ENCODE assay signal across 17 cellular contexts in the genomic region with DNA sequence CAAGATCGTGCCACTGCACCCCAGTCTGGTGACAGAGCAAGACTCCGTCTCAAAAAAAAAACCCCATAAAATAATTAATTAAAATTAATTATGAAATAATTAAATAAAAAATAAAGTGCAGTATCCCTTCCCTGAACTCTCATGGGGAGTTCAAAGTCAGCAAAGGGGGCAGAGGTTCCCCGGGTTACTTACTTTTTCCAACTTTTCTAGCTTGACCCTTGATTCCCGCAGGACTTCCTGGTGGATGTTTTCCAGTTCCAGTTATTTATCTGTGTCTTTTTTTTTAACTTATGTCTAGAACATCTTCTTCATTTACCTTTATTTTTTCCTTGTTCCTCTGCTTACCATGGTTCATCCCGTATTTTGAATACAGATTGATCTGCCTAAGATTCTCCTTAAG.
DNase-seq lines count a peak whose midpoint lies in the region; ATAC-seq and TF ChIP-seq lines count a peak whose summit lies in the region.
"Had no signal": no experiment of that assay in that cellular context is flagged by ENCODE, and none has a peak within 500 bp of the region (broad histone marks: within the 10 kb centered on the region; RNA-seq: fewer than 3 reads in every experiment).

No MANE protein-coding gene starts in this region.

- no peaks in the 10 kb centered on the region for H3K9me2 ChIP-seq in HCT116 (ENCODE audit: insufficient read depth)

- CTCF ChIA-PET in HCT116 (lab: Charles Lee), result interaction anchor here (1.4 to 3.3 kb wide), 3 partner anchors 59 to 266 kb away, joined by 6 to 30 read pairs (median 8); no protein-coding TSS in a partner anchor

- H3K27ac ChIP-seq in left ventricle myocardium inferior (replicated peaks), result peak overlapping the region; percentile 64
- H3K27ac ChIP-seq in ACC112 (ENCODE audit: low read depth, low read length), result peak overlapping the region; percentile 31; the same call in 1 of the 2 replicates
- no peak overlapping the region for H3K27ac ChIP-seq in HCT116 (ENCODE audit: low read depth, low read length)
- no peak overlapping the region for H3K27ac ChIP-seq in osteoblast (ENCODE audit: low read depth, low read length)
- H3K27ac ChIP-seq: BLaER1, C4-2B had no signal

- DNase-seq in left ventricle myocardium inferior, result no peak
- no peak for DNase-seq in Right ventricle myocardium inferior (ENCODE audit: missing footprints)
- no peak for DNase-seq in HCT116 (ENCODE audit: low read depth, low spot score)
- DNase-seq in osteoblast (ENCODE audit: insufficient read length, low spot score, missing footprints), result peak; percentile 27
- no peak for DNase-seq in NCI-H2107 (lab: John Stamatoyannopoulos, UW)
- DNase-seq: Caco-2; CD4-positive, CD25-positive, alpha-beta regulatory T cell; CD8-positive, alpha-beta T cell; DMS153; DND-41; H9; HFFc6 had no signal

- no TSS peak for BruUV-seq in HCT116 (replicated peaks; lab: Mats Ljungman, UMichigan)

- H3K9ac ChIP-seq in HCT116 (ENCODE audit: low read length), result no peak overlapping the region
- H3K9ac ChIP-seq: BLaER1 had no signal

- no peak overlapping the region for H3K4me3 ChIP-seq in left ventricle myocardium inferior
- H3K4me3 ChIP-seq in ACC112 (ENCODE audit: low read depth, low read length), result no peak overlapping the region
- no peak overlapping the region for H3K4me3 ChIP-seq in HCT116 (replicated peaks in 1 of 2; ENCODE audit: low read depth in 1 of 2, low read length in 2 of 2)
- H3K4me3 ChIP-seq in osteoblast (ENCODE audit: insufficient read depth, low read length), result no peak overlapping the region
- H3K4me3 ChIP-seq: BLaER1, GM23338 had no signal

- no peaks in the 10 kb centered on the region for H3K79me2 ChIP-seq in ACC112 (ENCODE audit: control insufficient read depth, insufficient read depth, low read length, unreplicated experiment)
- no peaks in the 10 kb centered on the region for H3K79me2 ChIP-seq in HCT116 (ENCODE audit: insufficient read depth, low read length)
- no peaks in the 10 kb centered on the region for H3K79me2 ChIP-seq in osteoblast (ENCODE audit: insufficient read depth, low read length)

- intact Hi-C loops in left ventricle myocardium inferior (cut with micrococcal nuclease) (loop anchor here (2.0 kb wide), 1 partner anchor 265 kb away; no protein-coding TSS in a partner anchor), Right ventricle myocardium inferior (cut with DNase I) (loop anchor here (5.0 to 10.0 kb wide), 3 partner anchors 113 to 195 kb away; partner anchors contain the start of gene EPS8), HCT116 (cut with micrococcal nuclease) (loop anchor here (5.0 kb wide), 1 partner anchor 95 kb away; no protein-coding TSS in a partner anchor)

- no peaks in the 10 kb centered on the region for H3K36me3 ChIP-seq in left ventricle myocardium inferior
- H3K36me3 ChIP-seq in ACC112 (ENCODE audit: insufficient read depth, low read length), result no peaks in the 10 kb centered on the region
- H3K36me3 ChIP-seq in HCT116 (ENCODE audit: control insufficient read depth in 1 of 2, insufficient read depth in 2 of 2, low read length in 2 of 2), result no peaks in the 10 kb centered on the region
- no peaks in the 10 kb centered on the region for H3K36me3 ChIP-seq in osteoblast (ENCODE audit: insufficient read depth, low read length)
- H3K36me3 ChIP-seq: BLaER1 had no signal

- no peak for ATAC-seq in Right ventricle myocardium inferior
- no peak for ATAC-seq in HCT116
- ATAC-seq in GM21717 (IDR thresholded peaks at IDR 0.05; ENCODE audit: unreplicated experiment), result no peak
- ATAC-seq: CD8-positive, alpha-beta T cell; GM23338 had no signal

- TF ChIP-seq RAD21 in HCT116 (IDR thresholded peaks at IDR 0.05; ENCODE audit: low read depth), result no peak

- no peak for TF ChIP-seq POLR2A in HCT116 (IDR thresholded peaks at IDR 0.05; ENCODE audit: borderline replicate concordance, extremely low read depth, insufficient read depth, insufficient read length)

- RAD21 ChIA-PET in HCT116 (lab: Charles Lee; ENCODE audit: low non-redundant PET in 1 of 2, low total read pairs in 2 of 2, uncharacterized antibody in 2 of 2, unreplicated experiment in 2 of 2), result interaction anchor here (0.6 to 0.7 kb wide), 2 partner anchors 264 to 265 kb away, joined by 3 read pairs; no protein-coding TSS in a partner anchor

- TF ChIP-seq CTCF in left ventricle myocardium inferior (IDR thresholded peaks at IDR 0.05; ENCODE audit: borderline replicate concordance) (no peak), HCT116 (IDR thresholded peaks at IDR 0.05 in 2 of 3, conservative IDR thresholded peaks at IDR 0.05 in 1 of 3; ENCODE audit: borderline replicate concordance in 1 of 3, insufficient read depth in 1 of 3, low read depth in 2 of 3, low read length in 2 of 3) (no peak), osteoblast (IDR thresholded peaks at IDR 0.05; ENCODE audit: extremely low read depth, low read depth, low read length) (no peak)

- no peak overlapping the region for H3K4me2 ChIP-seq in HCT116 (ENCODE audit: low read length)
- no peak overlapping the region for H3K4me2 ChIP-seq in osteoblast (ENCODE audit: insufficient read depth, low read length)
- H3K4me2 ChIP-seq: BLaER1, GM23338 had no signal

- POLR2A ChIA-PET in HCT116 (lab: Charles Lee), result interaction anchor here (0.7 to 1.0 kb wide), 2 partner anchors 43 to 97 kb away, joined by 3 to 5 read pairs; no protein-coding TSS in a partner anchor

- H3K4me1 ChIP-seq in left ventricle myocardium inferior, result peaks cover 22% of the 10 kb centered on the region
- H3K4me1 ChIP-seq in ACC112 (ENCODE audit: control insufficient read depth, insufficient read depth, low read length, unreplicated experiment), result peaks cover 28% of the 10 kb centered on the region
- peaks cover 3 to 10% of the 10 kb centered on the region in 2 experiments; a peak in 3 of 4 replicates for H3K4me1 ChIP-seq in HCT116 (ENCODE audit: control insufficient read depth in 1 of 2, insufficient read depth in 2 of 2, low read length in 2 of 2)
- peaks cover 5% of the 10 kb centered on the region for H3K4me1 ChIP-seq in osteoblast (ENCODE audit: insufficient read depth, low read length)
- H3K4me1 ChIP-seq: BLaER1, Caco-2 had no signal

- H4K20me1 ChIP-seq in HCT116 (ENCODE audit: insufficient read depth), result no peaks in the 10 kb centered on the region
- no peaks in the 10 kb centered on the region for H4K20me1 ChIP-seq in osteoblast (ENCODE audit: insufficient read depth, low read length)
- H4K20me1 ChIP-seq: BLaER1 had no signal

- H3K9me3 ChIP-seq in left ventricle myocardium inferior (replicated peaks), result no peaks in the 10 kb centered on the region
- H3K9me3 ChIP-seq in HCT116 (ENCODE audit: control insufficient read depth in 1 of 2, insufficient read depth in 1 of 2, low read depth in 1 of 2, low read length in 2 of 2), result no peaks in the 10 kb centered on the region
- no peaks in the 10 kb centered on the region for H3K9me3 ChIP-seq in osteoblast (ENCODE audit: low read depth, low read length)
- H3K9me3 ChIP-seq: BLaER1, Caco-2 had no signal

- H3K27me3 ChIP-seq in left ventricle myocardium inferior (ENCODE audit: low read depth) (peaks cover 17% of the 10 kb centered on the region), ACC112 (ENCODE audit: insufficient read depth, low read length) (no peaks in the 10 kb centered on the region), HCT116 (ENCODE audit: insufficient read depth, low read length) (no peaks in the 10 kb centered on the region), osteoblast (ENCODE audit: insufficient read depth, low read length) (no peaks in the 10 kb centered on the region)
- H3K27me3 ChIP-seq: BLaER1 had no signal

- H2AFZ ChIP-seq in ACC112 (ENCODE audit: low read length, unreplicated experiment) (no peak overlapping the region), HCT116 (ENCODE audit: low read depth, low read length, poor library complexity, severe bottlenecking) (peak overlapping the region; percentile 24), osteoblast (ENCODE audit: low read length) (no peak overlapping the region)
- H2AFZ ChIP-seq: GM23338 had no signal

TF ChIP-seq in HCT116, 20 proteins besides CTCF, POLR2A, EP300 and RAD21:
- TF ChIP-seq ZBTB33 (IDR thresholded peaks at IDR 0.05; ENCODE audit: extremely low read depth, insufficient replicate concordance, low read length) (no peak), CEBPB (IDR thresholded peaks at IDR 0.05; ENCODE audit: low read depth) (no peak), JUND (IDR thresholded peaks at IDR 0.05) (no peak), SP1 (IDR thresholded peaks at IDR 0.05; ENCODE audit: low read depth) (no peak), EGR1 (IDR thresholded peaks at IDR 0.05; ENCODE audit: low read depth) (no peak), YY1 (IDR thresholded peaks at IDR 0.05; ENCODE audit: extremely low read depth, insufficient replicate concordance, low read depth, low read length) (no peak), SRF (IDR thresholded peaks at IDR 0.05; ENCODE audit: low read depth) (no peak)

Comparison
In these comparisons a context has a peak if more than half of its experiments do, and no peak if none do; other contexts are left out.
1. H3K27ac ChIP-seq: peak in left ventricle myocardium inferior (single experiment) and ACC112 (single experiment); none in HCT116 (single experiment) and osteoblast (single experiment).